Comparison of ENCODE assay signal across 22 cellular contexts in the genomic region with DNA sequence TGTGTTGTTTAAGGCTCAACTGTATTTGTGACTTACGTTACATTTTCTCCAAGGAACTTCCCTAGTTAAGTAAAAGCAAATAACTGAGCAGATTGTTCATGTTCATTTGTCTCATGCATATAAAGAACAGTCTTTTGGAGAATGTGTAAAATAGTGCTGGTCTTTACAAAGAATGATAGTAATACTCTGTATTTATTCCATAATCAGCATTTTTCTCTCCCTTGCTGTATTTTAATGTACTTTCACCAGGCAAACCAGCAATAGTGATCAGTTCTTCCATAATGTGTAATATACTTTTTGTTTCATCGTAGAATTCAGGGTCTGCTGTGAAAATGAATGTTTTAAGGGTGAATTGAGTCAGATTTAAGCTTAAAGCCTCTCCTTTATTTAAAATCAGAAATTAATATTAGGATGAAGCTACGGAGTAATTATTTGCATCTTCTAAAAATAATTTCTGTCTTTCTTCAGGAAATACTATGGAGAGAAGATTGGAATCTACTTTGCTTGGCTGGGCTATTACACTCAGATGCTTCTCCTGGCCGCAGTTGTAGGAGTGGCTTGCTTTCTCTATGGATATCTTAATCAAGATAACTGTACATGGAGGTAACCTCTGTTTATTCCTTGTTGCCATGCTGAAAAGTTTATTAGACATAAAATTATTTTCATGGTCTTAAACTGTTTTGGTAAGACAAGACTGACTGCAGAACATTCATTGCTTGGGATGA.
A peak's percentile ranks its signal among the peaks of the same experiment; 100 is the strongest.
DNase-seq lines count a peak whose midpoint lies in the region; ATAC-seq and TF ChIP-seq lines count a peak whose summit lies in the region.
"Had no signal": no experiment of that assay in that cellular context is flagged by ENCODE, and none has a peak within 500 bp of the region (broad histone marks: within the 10 kb centered on the region; RNA-seq: fewer than 3 reads in every experiment).

No MANE protein-coding gene starts in this region.

- DNase-seq in Right ventricle myocardium superior (no peak), left ventricle myocardium superior (no peak), right atrium auricular region (ENCODE audit: low spot score) (no peak), psoas muscle (no peak), aorta (no peak), Calu3 (no peak)
- DNase-seq: 8988T; activated CD4-positive, alpha-beta T cell treated with anti-CD3 and anti-CD28 coated beads for 48 hours; activated CD8-positive, alpha-beta memory T cell treated with anti-CD3 and anti-CD28 coated beads for 24 hours; activated gamma-delta T cell; activated naive CD8-positive, alpha-beta T cell treated with anti-CD3 and anti-CD28 coated beads, Interleukin-2, amount 10 ng/mL, durations not matched to agents 7 days and 5 days; CD4-positive, CD25-positive, alpha-beta regulatory T cell; kidney glomerular epithelial cell; NCI-H1092; NCI-H1694 treated with DMSO at 0.1 percent for 48 hours; stimulated activated CD4-positive, alpha-beta T cell treated with anti-CD3 and anti-CD28 coated beads, Interleukin-4, amount 100 ng/mL, for 1 hour; substantia nigra had no signal

- H3K27me3 ChIP-seq in right atrium auricular region (no peaks in the 10 kb centered on the region), psoas muscle (ENCODE audit: insufficient read depth in 3 of 3, low read length in 2 of 3) (no peaks in the 10 kb centered on the region), aorta (ENCODE audit: control insufficient read depth in 1 of 2, insufficient read depth in 2 of 2, low read length in 1 of 2) (no peaks in the 10 kb centered on the region)

- no TSS peak for BruUV-seq in Calu3 (replicated peaks; lab: Mats Ljungman, UMichigan)

- TF ChIP-seq CTCF in right atrium auricular region (IDR thresholded peaks at IDR 0.05) (no peak), psoas muscle (IDR thresholded peaks at IDR 0.05) (no peak), Calu3 (IDR thresholded peaks at IDR 0.05; ENCODE audit: unreplicated experiment) (no peak)

- H3K4me3 ChIP-seq in right atrium auricular region: no peak overlapping the region
- no peak overlapping the region for H3K4me3 ChIP-seq in psoas muscle
- H3K4me3 ChIP-seq in aorta (ENCODE audit: low read length in 2 of 2): no peak overlapping the region
- H3K4me3 ChIP-seq: GM12878 had no signal

- H3K4me1 ChIP-seq in right atrium auricular region: peaks cover 0 to 21% of the 10 kb centered on the region in 2 donors
- peaks cover 22% of the 10 kb centered on the region for H3K4me1 ChIP-seq in psoas muscle
- H3K4me1 ChIP-seq in aorta (ENCODE audit: control insufficient read depth in 1 of 2, insufficient read depth in 2 of 2, low read length in 2 of 2): peaks cover 2 to 12% of the 10 kb centered on the region in 2 donors

- no peaks in the 10 kb centered on the region for H3K27me3 Mint-ChIP-seq in Calu3 (ENCODE audit: unreplicated experiment)
- H3K27me3 Mint-ChIP-seq: activated naive CD8-positive, alpha-beta T cell treated with anti-CD3 and anti-CD28 coated beads, Interleukin-2, amount 10 ng/mL, durations not matched to agents 7 days and 5 days; CD4-positive, CD25-positive, alpha-beta regulatory T cell; memory B cell had no signal

- CTCF ChIA-PET in Calu3 (lab: Charles Lee): no interaction called here

- H3K4me3 Mint-ChIP-seq in Calu3 (ENCODE audit: low read depth, unreplicated experiment): no peak overlapping the region
- H3K4me3 Mint-ChIP-seq: activated naive CD8-positive, alpha-beta T cell treated with anti-CD3 and anti-CD28 coated beads, Interleukin-2, amount 10 ng/mL, durations not matched to agents 7 days and 5 days; CD4-positive, CD25-positive, alpha-beta regulatory T cell; memory B cell had no signal

- H3K9me3 ChIP-seq in right atrium auricular region: peaks cover 0 to under 1% of the 10 kb centered on the region in 2 donors
- peaks cover 8% of the 10 kb centered on the region for H3K9me3 ChIP-seq in psoas muscle
- H3K9me3 ChIP-seq in aorta (ENCODE audit: control insufficient read depth, low read length): no peaks in the 10 kb centered on the region

- intact Hi-C loops in Right ventricle myocardium superior (cut with DNase I): loop anchor here (10.0 kb wide), 1 partner anchor 142 kb away; the partner anchor contains the start of gene ANO6
- intact Hi-C loops in left ventricle myocardium superior (cut with micrococcal nuclease): no loop called here
- intact Hi-C loops in psoas muscle (cut with DNase I): no loop called here
- intact Hi-C loops in aorta (cut with DNase I): loop anchor here in 1 of 2 donors (1.0 to 5.0 kb wide), 2 partner anchors 50 to 141 kb away; partner anchors contain the start of gene ANO6
- intact Hi-C loops in Calu3 (cut with micrococcal nuclease; ENCODE audit: unreplicated experiment): no loop called here

- H3K36me3 ChIP-seq in right atrium auricular region (peaks cover 15% of the 10 kb centered on the region), psoas muscle (ENCODE audit: insufficient read depth in 1 of 2, low read depth in 1 of 2) (peaks cover 3 to 80% of the 10 kb centered on the region in 2 donors), aorta (ENCODE audit: control insufficient read depth in 1 of 2, insufficient read depth in 2 of 2, low read length in 1 of 2) (no peaks in the 10 kb centered on the region)

- peak; percentile 12 for ATAC-seq in Right ventricle myocardium superior (ENCODE audit: poor library complexity)
- ATAC-seq in left ventricle myocardium superior: no peak
- no peak for ATAC-seq in psoas muscle
- ATAC-seq in aorta (ENCODE audit: low FRiP score): peak; percentile 23
- no peak for ATAC-seq in HG02840 (IDR thresholded peaks at IDR 0.05; ENCODE audit: low FRiP score, unreplicated experiment)
- no peak for ATAC-seq in HG03442 (IDR thresholded peaks at IDR 0.05; ENCODE audit: unreplicated experiment)
- ATAC-seq: GM12878 had no signal

- 68 to 77% (median 68%) methylated on average over 4 of the region's 4 CpGs for WGBS in psoas muscle, 3 donors
- 46 to 53% methylated on average over 4 of the region's 4 CpGs for WGBS in aorta, 2 donors

- no peak overlapping the region for H3K27ac Mint-ChIP-seq in Calu3 (ENCODE audit: unreplicated experiment)
- H3K27ac Mint-ChIP-seq: activated naive CD8-positive, alpha-beta T cell treated with anti-CD3 and anti-CD28 coated beads, Interleukin-2, amount 10 ng/mL, durations not matched to agents 7 days and 5 days; CD4-positive, CD25-positive, alpha-beta regulatory T cell; memory B cell had no signal

- H3K4me1 Mint-ChIP-seq in Calu3 (ENCODE audit: low read depth, unreplicated experiment): peaks cover 29% of the 10 kb centered on the region

- H3K27ac ChIP-seq in right atrium auricular region (peak overlapping the region; percentile 2 to 30), psoas muscle (peak overlapping the region; percentile 2), aorta (ENCODE audit: low read depth in 1 of 2, low read length in 2 of 2) (no peak overlapping the region)
- H3K27ac ChIP-seq: RWPE1 had no signal

- H3K9me3 Mint-ChIP-seq in Calu3 (ENCODE audit: low read depth, unreplicated experiment): no peaks in the 10 kb centered on the region
- H3K9me3 Mint-ChIP-seq: memory B cell had no signal

- peaks cover 4% of the 10 kb centered on the region for H3K36me3 Mint-ChIP-seq in Calu3 (ENCODE audit: insufficient read depth, unreplicated experiment)

Comparison
In these comparisons a context has a peak if more than half of its experiments do, and no peak if none do; other contexts are left out.
1. ATAC-seq: peak in Right ventricle myocardium superior (single experiment) and aorta (single experiment); none in left ventricle myocardium superior (single experiment), psoas muscle (0 of 4), HG02840 (single experiment) and HG03442 (single experiment).
2. H3K27ac ChIP-seq: peak in right atrium auricular region (2 of 2) and psoas muscle (single experiment); none in aorta (0 of 2).